18 cellular contexts compared by ENCODE assay signal in the genomic region with DNA sequence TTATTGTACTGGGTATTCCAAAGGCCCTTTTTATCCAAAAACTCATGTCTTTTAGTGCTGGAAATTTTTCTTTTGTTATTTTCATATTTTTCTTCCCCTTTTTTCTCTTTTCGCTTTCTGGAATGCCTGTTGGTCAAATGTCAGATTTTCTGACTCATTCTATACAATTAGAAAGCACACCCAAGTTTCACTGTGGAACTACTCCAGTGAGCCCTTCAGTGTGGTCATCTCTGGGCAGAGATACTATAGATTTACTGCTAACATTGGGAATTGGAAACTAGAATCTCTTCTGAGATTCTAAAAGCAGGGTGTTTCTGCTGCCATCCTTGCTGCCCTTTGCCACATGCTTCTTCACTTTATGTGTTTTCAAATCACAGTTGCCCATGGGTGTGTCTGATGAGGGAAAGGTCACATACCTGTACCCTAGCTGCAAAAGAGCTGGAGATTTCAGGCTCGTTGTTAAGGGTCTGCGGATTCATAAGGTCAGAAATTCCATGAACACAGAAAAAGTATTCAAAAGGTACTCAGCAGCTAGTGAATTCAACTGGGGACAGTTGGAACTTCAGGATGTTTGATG.
"Had no signal": no experiment of that assay in that cellular context is flagged by ENCODE, and none has a peak within 500 bp of the region (broad histone marks: within the 10 kb centered on the region; RNA-seq: fewer than 3 reads in every experiment).

No MANE protein-coding gene starts in this region.

- H3K27ac ChIP-seq: foreskin keratinocyte, left lung, right lobe of liver, spleen, tibial nerve had no signal

- H3K9me3 Mint-ChIP-seq: memory B cell; nephron; stimulated activated naive B cell treated with anti-CD40 and anti-IgM and Interleukin-4, amounts not matched to agents 10 μg/mL and 1 μg/mL and 100 μg/mL, for 72 hours had no signal

- DNase-seq: activated CD4-positive, alpha-beta T cell treated with anti-CD3 and anti-CD28 coated beads, Interleukin-2, amount 50 U/mL, for 1 hour; activated T-cell treated with anti-CD3 and anti-CD28 coated beads, Interleukin-2, amount 50 U/mL, for 1 hour; anterior cingulate cortex; foreskin keratinocyte; head of caudate nucleus; left lung; occipital lobe; right lobe of liver; spleen; stimulated activated CD4-positive, alpha-beta T cell treated with anti-CD3 and anti-CD28 coated beads, Interleukin-1b, Interleukin-23, amount 100 ng/mL, for 48 hours; stimulated activated naive B cell treated with anti-CD40 and anti-IgM and Interleukin-4, amounts not matched to agents 10 μg/mL and 1 μg/mL and 100 μg/mL, for 72 hours; T-helper 2 cell had no signal

- H3K4me3 ChIP-seq: left lung, right lobe of liver, spleen, tibial nerve had no signal

- FAIRE-seq: islet of Langerhans had no signal

- H3K36me3 Mint-ChIP-seq: activated naive CD8-positive, alpha-beta T cell; memory B cell; stimulated activated naive B cell treated with anti-CD40 and anti-IgM and Interleukin-4, amounts not matched to agents 10 μg/mL and 1 μg/mL and 100 μg/mL, for 72 hours had no signal

- H3K27ac Mint-ChIP-seq: activated naive CD8-positive, alpha-beta T cell; memory B cell; progenitor cell of endocrine pancreas; stimulated activated naive B cell treated with anti-CD40 and anti-IgM and Interleukin-4, amounts not matched to agents 10 μg/mL and 1 μg/mL and 100 μg/mL, for 72 hours had no signal

- ATAC-seq: foreskin keratinocyte, left lung, right lobe of liver had no signal

- H3K4me3 Mint-ChIP-seq: activated naive CD8-positive, alpha-beta T cell; memory B cell; stimulated activated naive B cell treated with anti-CD40 and anti-IgM and Interleukin-4, amounts not matched to agents 10 μg/mL and 1 μg/mL and 100 μg/mL, for 72 hours had no signal

- H3K27me3 Mint-ChIP-seq: activated naive CD8-positive, alpha-beta T cell; memory B cell; progenitor cell of endocrine pancreas; stimulated activated naive B cell treated with anti-CD40 and anti-IgM and Interleukin-4, amounts not matched to agents 10 μg/mL and 1 μg/mL and 100 μg/mL, for 72 hours had no signal

- H3K9me3 ChIP-seq: left lung, right lobe of liver, spleen, tibial nerve had no signal

- H3K36me3 ChIP-seq: left lung, right lobe of liver, spleen, tibial nerve had no signal

- H3K27me3 ChIP-seq: foreskin keratinocyte, left lung, right lobe of liver, spleen, tibial nerve had no signal
